9 cellular contexts compared by ENCODE assay signal in the genomic region with DNA sequence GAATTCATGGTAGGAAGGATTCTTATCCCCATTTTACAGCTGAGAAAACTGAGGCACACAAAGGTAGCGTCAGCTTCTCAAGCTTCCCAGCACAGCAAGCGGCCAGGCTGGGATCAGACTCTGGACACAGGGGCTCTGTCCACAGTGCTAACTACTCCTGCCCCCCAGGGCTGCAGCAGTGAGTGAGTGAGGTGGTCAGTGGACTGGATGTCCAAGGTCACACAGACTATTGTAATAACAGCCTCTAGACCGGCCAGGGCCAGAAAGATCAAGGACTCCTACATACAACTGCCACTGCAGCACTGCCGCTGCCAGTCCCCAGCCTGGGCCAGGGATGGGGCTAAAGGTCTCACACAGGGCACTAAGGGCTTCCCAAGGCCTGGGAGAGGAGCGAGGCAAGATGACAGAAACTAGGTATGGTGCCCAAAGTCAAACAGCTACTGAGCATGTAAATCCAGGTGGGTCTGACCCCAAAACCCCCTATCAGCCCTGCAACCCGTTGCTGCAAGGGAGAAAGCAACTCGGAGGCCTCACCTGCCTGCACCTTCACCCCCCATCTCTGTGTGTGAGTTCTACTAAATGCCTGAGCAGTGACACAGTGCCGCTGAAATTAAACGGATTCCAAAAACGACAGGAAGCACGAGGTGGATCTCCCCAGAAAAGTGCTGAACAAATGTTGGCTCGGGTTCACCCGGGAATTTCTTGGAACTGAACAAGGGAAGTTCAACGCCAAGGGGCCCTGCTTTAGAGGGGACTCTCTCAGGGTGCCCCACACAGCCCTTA.
DNase-seq lines count a peak whose midpoint lies in the region; ATAC-seq and TF ChIP-seq lines count a peak whose summit lies in the region.
"Had no signal": no experiment of that assay in that cellular context is flagged by ENCODE, and none has a peak within 500 bp of the region (broad histone marks: within the 10 kb centered on the region; RNA-seq: fewer than 3 reads in every experiment).

No MANE protein-coding gene starts in this region.

- H3K4me1 Mint-ChIP-seq in activated naive CD4-positive, alpha-beta T cell treated with anti-CD3 and anti-CD28 coated beads for 36 hours (ENCODE audit: low read depth) = peaks cover 40% of the 10 kb centered on the region
- H3K4me1 Mint-ChIP-seq in mesothelial cell of epicardium = peaks cover 27% of the 10 kb centered on the region

- H3K9me3 ChIP-seq in breast epithelium (no peaks in the 10 kb centered on the region), uterus (no peaks in the 10 kb centered on the region)

- H3K4me3 ChIP-seq in breast epithelium (peak overlapping the region; percentile 57 to 99 (median 82)), uterus (no peak overlapping the region)

- intact Hi-C loops in activated naive CD4-positive, alpha-beta T cell treated with anti-CD3 and anti-CD28 coated beads for 36 hours (cut with micrococcal nuclease) = loop anchor here (5.0 kb wide), 3 partner anchors 40 to 335 kb away; no protein-coding TSS in a partner anchor
- intact Hi-C loops in breast epithelium (cut with DNase I; ENCODE audit: low total_unique reads) (no loop called here), uterus (cut with DNase I; ENCODE audit: low total_unique reads) (no loop called here)

- no peaks in the 10 kb centered on the region for H3K27me3 ChIP-seq in breast epithelium
- no peaks in the 10 kb centered on the region for H3K27me3 ChIP-seq in uterus

- H3K4me1 ChIP-seq in breast epithelium (peaks cover 9 to 17% of the 10 kb centered on the region in 2 donors), uterus (no peaks in the 10 kb centered on the region)

- TF ChIP-seq CTCF in breast epithelium (IDR thresholded peaks at IDR 0.05) = no peak
- TF ChIP-seq CTCF in mesothelial cell of epicardium (IDR thresholded peaks at IDR 0.05; ENCODE audit: unreplicated experiment) = no peak
- no peak for TF ChIP-seq CTCF in uterus (IDR thresholded peaks at IDR 0.05)

- ATAC-seq in HG03175 (IDR thresholded peaks at IDR 0.05; ENCODE audit: unreplicated experiment) = no peak

- peak overlapping the region; percentile 86 to 96 for H3K27ac ChIP-seq in breast epithelium
- peak overlapping the region; percentile 86 to 95 for H3K27ac ChIP-seq in uterus

- no peaks in the 10 kb centered on the region for H3K9me3 Mint-ChIP-seq in activated naive CD4-positive, alpha-beta T cell treated with anti-CD3 and anti-CD28 coated beads for 36 hours
- no peaks in the 10 kb centered on the region for H3K9me3 Mint-ChIP-seq in mesothelial cell of epicardium
- H3K9me3 Mint-ChIP-seq: memory B cell had no signal

- DNase-seq in activated naive CD4-positive, alpha-beta T cell treated with anti-CD3 and anti-CD28 coated beads for 36 hours = no peak
- no peak for DNase-seq in activated naive CD4-positive, alpha-beta T cell treated with anti-CD3 and anti-CD28 coated beads, Interleukin-2, amount 50 U/mL, for 16 hours
- no peak for DNase-seq in breast epithelium (ENCODE audit: low spot score in 2 of 2)
- DNase-seq in mesothelial cell of epicardium (ENCODE audit: low spot score in 2 of 2, unreplicated experiment in 2 of 2) = no peak
- DNase-seq in uterus = peak; percentile 32 to 44
- DNase-seq in amniotic stem cell (lab: John Stamatoyannopoulos, UW) = no peak
- no peak for DNase-seq in globus pallidus (ENCODE audit: low spot score)

- H3K36me3 Mint-ChIP-seq in activated naive CD4-positive, alpha-beta T cell treated with anti-CD3 and anti-CD28 coated beads for 36 hours (ENCODE audit: low read depth) = no peaks in the 10 kb centered on the region
- H3K36me3 Mint-ChIP-seq in mesothelial cell of epicardium = no peaks in the 10 kb centered on the region
- H3K36me3 Mint-ChIP-seq: memory B cell had no signal

- peak overlapping the region; percentile 6 for H3K4me3 Mint-ChIP-seq in activated naive CD4-positive, alpha-beta T cell treated with anti-CD3 and anti-CD28 coated beads for 36 hours
- peak overlapping the region; percentile 86 for H3K4me3 Mint-ChIP-seq in mesothelial cell of epicardium

- H3K36me3 ChIP-seq in breast epithelium (no peaks in the 10 kb centered on the region), uterus (no peaks in the 10 kb centered on the region)

- no peak for TF ChIP-seq POLR2A in breast epithelium (IDR thresholded peaks at IDR 0.05)
- no peak for TF ChIP-seq POLR2A in uterus (IDR thresholded peaks at IDR 0.05)

- H3K27me3 Mint-ChIP-seq in activated naive CD4-positive, alpha-beta T cell treated with anti-CD3 and anti-CD28 coated beads for 36 hours (ENCODE audit: low read depth) = no peaks in the 10 kb centered on the region
- no peaks in the 10 kb centered on the region for H3K27me3 Mint-ChIP-seq in mesothelial cell of epicardium (ENCODE audit: low read depth)
- H3K27me3 Mint-ChIP-seq: memory B cell had no signal

- CTCF ChIA-PET in activated naive CD4-positive, alpha-beta T cell treated with anti-CD3 and anti-CD28 coated beads for 36 hours (lab: Charles Lee) = interaction anchor here (0.9 to 1.2 kb wide), 3 partner anchors 23 to 600 kb away, joined by 3 to 5 read pairs (median 4); no protein-coding TSS in a partner anchor

- no peak overlapping the region for H3K27ac Mint-ChIP-seq in activated naive CD4-positive, alpha-beta T cell treated with anti-CD3 and anti-CD28 coated beads for 36 hours
- peak overlapping the region; percentile 95 for H3K27ac Mint-ChIP-seq in mesothelial cell of epicardium

Comparison
In these comparisons a context has a peak if more than half of its experiments do, and no peak if none do; other contexts are left out.
1. DNase-seq: peak in uterus (2 of 2); none in activated naive CD4-positive, alpha-beta T cell treated with anti-CD3 and anti-CD28 coated beads for 36 hours (single experiment), activated naive CD4-positive, alpha-beta T cell treated with anti-CD3 and anti-CD28 coated beads, Interleukin-2, amount 50 U/mL, for 16 hours (single experiment), breast epithelium (0 of 2), mesothelial cell of epicardium (0 of 2), amniotic stem cell (single experiment) and globus pallidus (single experiment).
2. H3K4me3 ChIP-seq: peak in breast epithelium (3 of 3); none in uterus (0 of 2).